In genomic region chr5:83562207-83562606, GRCh38 we compare ENCODE assay signal across 22 cellular contexts.
DNase-seq lines count a peak whose midpoint lies in the region; ATAC-seq and TF ChIP-seq lines count a peak whose summit lies in the region.
"Had no signal": no experiment of that assay in that cellular context is flagged by ENCODE, and none has a peak within 500 bp of the region (broad histone marks: within the 10 kb centered on the region; RNA-seq: fewer than 3 reads in every experiment).

No MANE protein-coding gene starts in this region.

- H3K79me2 ChIP-seq in smooth muscle cell (ENCODE audit: low read depth): peaks cover 22% of the 10 kb centered on the region

- peaks cover 100% of the 10 kb centered on the region for H4K20me1 ChIP-seq in smooth muscle cell (ENCODE audit: low read depth)

- H3F3A ChIP-seq in smooth muscle cell (ENCODE audit: low read depth): peaks cover 67% of the 10 kb centered on the region

- 30% methylated on average over 1 of the region's 1 CpG for WGBS in smooth muscle cell (ENCODE audit: low lambda C conversion rate)

- ATAC-seq in HG02973 (IDR thresholded peaks at IDR 0.05; ENCODE audit: unreplicated experiment) (no peak), HG03469 (IDR thresholded peaks at IDR 0.05; ENCODE audit: unreplicated experiment) (no peak)
- ATAC-seq: activated naive CD8-positive, alpha-beta T cell treated with anti-CD3 and anti-CD28 coated beads, Interleukin-2, amount 50 U/mL, for 24 hours had no signal

- H3K36me3 ChIP-seq in right atrium auricular region (peaks cover 6% of the 10 kb centered on the region), smooth muscle cell (ENCODE audit: low read depth) (peaks cover 21% of the 10 kb centered on the region)
- H3K36me3 ChIP-seq: WERI-Rb-1 had no signal

- H3K27me3 ChIP-seq in right atrium auricular region (no peaks in the 10 kb centered on the region), smooth muscle cell (ENCODE audit: low read depth) (no peaks in the 10 kb centered on the region)
- H3K27me3 ChIP-seq: SJSA1 had no signal

- H3K4me3 ChIP-seq in coronary artery (no peak overlapping the region), right atrium auricular region (no peak overlapping the region), smooth muscle cell (no peak overlapping the region)
- H3K4me3 ChIP-seq: SJSA1 had no signal

- no peak for TF ChIP-seq CTCF in coronary artery (IDR thresholded peaks at IDR 0.05)
- no peak for TF ChIP-seq CTCF in right atrium auricular region (IDR thresholded peaks at IDR 0.05)
- no peak for TF ChIP-seq CTCF in smooth muscle cell (IDR thresholded peaks at IDR 0.05; ENCODE audit: borderline replicate concordance, insufficient read depth, poor library complexity, severe bottlenecking)

- DNase-seq in SK-MEL-5 (ENCODE audit: low read depth, low spot score) (peak; percentile 24), coronary artery (ENCODE audit: low spot score) (no peak), right atrium auricular region (ENCODE audit: low spot score) (no peak), smooth muscle cell (lab: John Stamatoyannopoulos, UW; ENCODE audit: unreplicated experiment) (no peak), NCI-H2081 treated with DMSO at 0.1 percent for 48 hours (lab: John Stamatoyannopoulos, UW) (no peak)
- no peak for DNase-seq in activated naive CD4-positive, alpha-beta T cell treated with anti-CD3 and anti-CD28 coated beads, Interleukin-2, amount 50 U/mL, for 16 hours
- DNase-seq: activated CD8-positive, alpha-beta memory T cell treated with anti-CD3 and anti-CD28 coated beads, Interleukin-2, amount 50 U/mL, for 48 hours; activated naive CD8-positive, alpha-beta T cell treated with anti-CD3 and anti-CD28 coated beads, Interleukin-2, amount 50 U/mL, for 24 hours; Calu3; central memory CD4-positive, alpha-beta T cell; HFFc6; Karpas-422; kidney glomerular epithelial cell; NCI-H1092 treated with DMSO at 0.1 percent for 48 hours; NCI-H2029 treated with DMSO at 0.1 percent for 48 hours; occipital lobe; WERI-Rb-1 had no signal

- H3K4me1 ChIP-seq in right atrium auricular region (no peaks in the 10 kb centered on the region), smooth muscle cell (ENCODE audit: low read depth) (peaks cover 30% of the 10 kb centered on the region)

- H3K27ac ChIP-seq in coronary artery (peak overlapping the region; percentile 9 to 60), right atrium auricular region (peak overlapping the region; percentile 43 to 54), smooth muscle cell (ENCODE audit: low read depth) (peak overlapping the region; percentile 65)
- H3K27ac ChIP-seq: C4-2B, epithelial cell of prostate, SJSA1, WERI-Rb-1 had no signal

- H3K9ac ChIP-seq in smooth muscle cell (ENCODE audit: low read depth): no peak overlapping the region

- H3K9me3 ChIP-seq in right atrium auricular region: no peaks in the 10 kb centered on the region
- no peaks in the 10 kb centered on the region for H3K9me3 ChIP-seq in smooth muscle cell (replicated peaks; ENCODE audit: low read depth)
- H3K9me3 ChIP-seq: SJSA1 had no signal

- in situ Hi-C loops in SK-MEL-5 (cut with HindIII; ENCODE audit: low pct_unique_long_range_greater_than_20kb, low sequenced_read_pairs): no loop called here

- H2AFZ ChIP-seq in smooth muscle cell (ENCODE audit: low read depth): no peak overlapping the region

- H3K4me2 ChIP-seq in smooth muscle cell: peak overlapping the region; percentile 1
